20 cellular contexts compared by ENCODE assay signal in the genomic region with DNA sequence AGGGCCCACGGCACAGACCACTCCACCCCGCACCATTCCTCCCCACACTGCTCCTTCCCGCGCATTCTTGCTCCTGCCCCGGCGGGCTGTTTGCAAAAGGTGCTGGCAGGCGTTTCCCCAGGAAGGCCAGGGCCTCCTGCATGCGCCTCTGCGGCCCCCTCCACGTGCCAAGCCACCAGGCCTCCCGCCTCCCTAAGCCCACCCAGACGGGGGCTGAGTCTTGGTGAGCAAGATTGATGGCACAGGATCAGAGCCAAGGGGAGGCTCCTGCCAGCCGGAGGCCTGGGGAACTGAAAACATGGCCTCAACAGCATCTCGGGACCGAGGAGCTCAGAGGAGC.
"Had no signal": no experiment of that assay in that cellular context is flagged by ENCODE, and none has a peak within 500 bp of the region (broad histone marks: within the 10 kb centered on the region; RNA-seq: fewer than 3 reads in every experiment).

No MANE protein-coding gene starts in this region.

- H3K27me3 ChIP-seq: foreskin keratinocyte, upper lobe of right lung had no signal

- H3K4me1 ChIP-seq: foreskin keratinocyte, lower lobe of right lung, upper lobe of right lung had no signal

- H3K4me3 Mint-ChIP-seq: activated CD4-positive, alpha-beta memory T cell treated with anti-CD3 and anti-CD28 coated beads, Interleukin-2, amount 10 ng/mL, durations not matched to agents 7 days and 5 days; activated T-cell treated with anti-CD3 and anti-CD28 coated beads, Interleukin-2, amount 50 U/mL, for 4 hours; naive B cell; stimulated activated naive CD8-positive, alpha-beta T cell treated with anti-CD3 and anti-CD28 coated beads, Interleukin-15, amount 100 ng/mL, for 72 hours; WTC11 had no signal

- ATAC-seq: activated naive CD4-positive, alpha-beta T cell treated with anti-CD3 and anti-CD28 coated beads, Interleukin-2, amount 50 U/mL, for 72 hours; activated T-cell treated with anti-CD3 and anti-CD28 coated beads, Interleukin-2, amount 50 U/mL, for 4 hours; foreskin keratinocyte; lower lobe of right lung; stimulated activated naive CD8-positive, alpha-beta T cell treated with anti-CD3 and anti-CD28 coated beads, Interleukin-15, amount 100 ng/mL, for 72 hours; upper lobe of right lung; WTC11 had no signal

- H3K4me1 Mint-ChIP-seq: activated CD4-positive, alpha-beta memory T cell treated with anti-CD3 and anti-CD28 coated beads, Interleukin-2, amount 10 ng/mL, durations not matched to agents 7 days and 5 days; stimulated activated naive CD8-positive, alpha-beta T cell treated with anti-CD3 and anti-CD28 coated beads, Interleukin-15, amount 100 ng/mL, for 72 hours had no signal

- H3K4me3 ChIP-seq: lower lobe of right lung, thoracic aorta, upper lobe of right lung had no signal

- H3K9me3 Mint-ChIP-seq: activated CD4-positive, alpha-beta memory T cell treated with anti-CD3 and anti-CD28 coated beads, Interleukin-2, amount 10 ng/mL, durations not matched to agents 7 days and 5 days; activated naive CD4-positive, alpha-beta T cell treated with anti-CD3 and anti-CD28 coated beads, Interleukin-2, amount 50 U/mL, for 72 hours; activated T-cell treated with anti-CD3 and anti-CD28 coated beads, Interleukin-2, amount 50 U/mL, for 4 hours; naive B cell; stimulated activated naive CD8-positive, alpha-beta T cell treated with anti-CD3 and anti-CD28 coated beads, Interleukin-15, amount 100 ng/mL, for 72 hours; WTC11 had no signal

- H3K36me3 Mint-ChIP-seq: activated naive CD4-positive, alpha-beta T cell treated with anti-CD3 and anti-CD28 coated beads, Interleukin-2, amount 50 U/mL, for 72 hours; naive B cell; WTC11 had no signal

- DNase-seq: activated CD4-positive, alpha-beta memory T cell treated with anti-CD3 and anti-CD28 coated beads, Interleukin-2, amount 10 ng/mL, durations not matched to agents 7 days and 5 days; activated CD4-positive, alpha-beta T cell treated with anti-CD3 and anti-CD28 coated beads for 4 hours; activated effector memory CD4-positive, alpha-beta T cell treated with Interleukin-2 at 50 U/mL for 16 hours; activated T-cell treated with anti-CD3 and anti-CD28 coated beads, Interleukin-2, amount 50 U/mL, for 4 hours; central memory CD4-positive, alpha-beta T cell; cortex of kidney; effector CD8-positive, alpha-beta T cell; foreskin keratinocyte; glutamatergic neuron; kidney glomerular epithelial cell; lower lobe of right lung; naive B cell; occipital lobe; stimulated activated CD4-positive, alpha-beta T cell treated with anti-CD3 and anti-CD28 coated beads, Interleukin-1b, Interleukin-23, amount 100 ng/mL, for 48 hours; stimulated activated naive CD8-positive, alpha-beta T cell treated with anti-CD3 and anti-CD28 coated beads, Interleukin-15, amount 100 ng/mL, for 72 hours; SW 1271; upper lobe of right lung had no signal

- H3K27ac ChIP-seq: foreskin keratinocyte, lower lobe of right lung, thoracic aorta, upper lobe of right lung had no signal

- H3K9me3 ChIP-seq: lower lobe of right lung, thoracic aorta, upper lobe of right lung had no signal

- H3K27ac Mint-ChIP-seq: activated CD4-positive, alpha-beta memory T cell treated with anti-CD3 and anti-CD28 coated beads, Interleukin-2, amount 10 ng/mL, durations not matched to agents 7 days and 5 days; activated naive CD4-positive, alpha-beta T cell treated with anti-CD3 and anti-CD28 coated beads, Interleukin-2, amount 50 U/mL, for 72 hours; naive B cell; WTC11 had no signal

- H3K27me3 Mint-ChIP-seq: activated CD4-positive, alpha-beta memory T cell treated with anti-CD3 and anti-CD28 coated beads, Interleukin-2, amount 10 ng/mL, durations not matched to agents 7 days and 5 days; stimulated activated naive CD8-positive, alpha-beta T cell treated with anti-CD3 and anti-CD28 coated beads, Interleukin-15, amount 100 ng/mL, for 72 hours had no signal

- H3K36me3 ChIP-seq: lower lobe of right lung, thoracic aorta, upper lobe of right lung had no signal
